In the genomic region with DNA sequence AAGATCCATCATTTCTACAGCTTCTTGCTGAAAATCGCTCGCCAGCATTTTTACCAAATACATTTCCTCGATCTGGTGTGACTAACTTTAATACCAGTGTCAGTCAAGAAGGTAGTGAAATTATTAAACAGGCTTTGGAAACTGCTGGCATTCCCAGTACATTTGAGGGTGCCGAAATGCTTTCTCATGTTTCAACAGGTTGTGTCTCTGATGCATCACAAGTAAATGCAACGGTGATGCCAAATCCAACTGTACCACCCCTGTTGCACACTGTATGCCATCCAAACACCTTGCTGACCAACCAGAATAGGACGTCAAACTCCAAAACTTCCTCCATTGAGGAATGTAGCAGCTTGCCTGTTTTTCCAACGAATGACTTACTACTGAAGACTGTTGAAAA, we compare ENCODE assay signal across 19 cellular contexts.
DNase-seq lines count a peak whose midpoint lies in the region; ATAC-seq and TF ChIP-seq lines count a peak whose summit lies in the region.
"Had no signal": no experiment of that assay in that cellular context is flagged by ENCODE, and none has a peak within 500 bp of the region (broad histone marks: within the 10 kb centered on the region; RNA-seq: fewer than 3 reads in every experiment).

No MANE protein-coding gene starts in this region.

- H3K4me1 Mint-ChIP-seq in activated T-cell treated with anti-CD3 and anti-CD28 coated beads, Interleukin-2, amount 50 U/mL, for 24 hours (ENCODE audit: low read depth), result peaks cover 14% of the 10 kb centered on the region
- H3K4me1 Mint-ChIP-seq in activated T-cell treated with anti-CD3 and anti-CD28 coated beads, Interleukin-2, amount 50 U/mL, for 72 hours (ENCODE audit: low read depth), result peaks cover 11% of the 10 kb centered on the region
- H3K4me1 Mint-ChIP-seq in GM23338, result peaks cover 12% of the 10 kb centered on the region

- H3K4me1 ChIP-seq in GM23338 (ENCODE audit: insufficient read depth) (peaks cover 16% of the 10 kb centered on the region), HEK293 (ENCODE audit: control insufficient read depth, insufficient read depth, low read length) (no peaks in the 10 kb centered on the region)
- H3K4me1 ChIP-seq: A549; BLaER1 treated with 17β-estradiol and CSF1 and Interleukin-3, amounts not matched to agents 10 nM and 100 nM; Caco-2 had no signal

- H3K27ac Mint-ChIP-seq in activated T-cell treated with anti-CD3 and anti-CD28 coated beads, Interleukin-2, amount 50 U/mL, for 24 hours, result peak overlapping the region; percentile 28
- H3K27ac Mint-ChIP-seq in activated T-cell treated with anti-CD3 and anti-CD28 coated beads, Interleukin-2, amount 50 U/mL, for 72 hours, result no peak overlapping the region
- no peak overlapping the region for H3K27ac Mint-ChIP-seq in GM23338
- H3K27ac Mint-ChIP-seq: B cell; CD4-positive, alpha-beta T cell; CD8-positive, alpha-beta T cell had no signal

- H3F3A ChIP-seq in GM23338 (replicated peaks; ENCODE audit: low read depth), result no peaks in the 10 kb centered on the region

- H3K4me3 Mint-ChIP-seq in activated T-cell treated with anti-CD3 and anti-CD28 coated beads, Interleukin-2, amount 50 U/mL, for 24 hours, result no peak overlapping the region
- no peak overlapping the region for H3K4me3 Mint-ChIP-seq in activated T-cell treated with anti-CD3 and anti-CD28 coated beads, Interleukin-2, amount 50 U/mL, for 72 hours
- no peak overlapping the region for H3K4me3 Mint-ChIP-seq in GM23338
- H3K4me3 Mint-ChIP-seq: B cell; CD4-positive, alpha-beta T cell; CD8-positive, alpha-beta T cell had no signal

- no peaks in the 10 kb centered on the region for H3K27me3 Mint-ChIP-seq in activated T-cell treated with anti-CD3 and anti-CD28 coated beads, Interleukin-2, amount 50 U/mL, for 24 hours
- H3K27me3 Mint-ChIP-seq in activated T-cell treated with anti-CD3 and anti-CD28 coated beads, Interleukin-2, amount 50 U/mL, for 72 hours (ENCODE audit: low read depth), result no peaks in the 10 kb centered on the region
- H3K27me3 Mint-ChIP-seq in GM23338 (ENCODE audit: insufficient read depth, low read depth, poor library complexity), result no peaks in the 10 kb centered on the region
- H3K27me3 Mint-ChIP-seq: B cell; CD4-positive, alpha-beta T cell had no signal

- POLR2A ChIA-PET in HEK293 (lab: Yijun Ruan, JAX), result no interaction called here

- peaks cover 7% of the 10 kb centered on the region for H3K9me3 Mint-ChIP-seq in activated T-cell treated with anti-CD3 and anti-CD28 coated beads, Interleukin-2, amount 50 U/mL, for 24 hours
- H3K9me3 Mint-ChIP-seq in activated T-cell treated with anti-CD3 and anti-CD28 coated beads, Interleukin-2, amount 50 U/mL, for 72 hours, result peaks cover 0 to 1% of the 10 kb centered on the region in 2 donors
- peaks cover 8% of the 10 kb centered on the region; the same call in 1 of the 3 replicates for H3K9me3 Mint-ChIP-seq in GM23338
- H3K9me3 Mint-ChIP-seq: CD8-positive, alpha-beta T cell had no signal

- no peaks in the 10 kb centered on the region for H3K79me2 ChIP-seq in GM23338 (replicated peaks; ENCODE audit: insufficient read depth)

- no peak overlapping the region for H2AFZ ChIP-seq in GM23338

- H3K27ac ChIP-seq in GM23338 (ENCODE audit: low read depth), result no peak overlapping the region; the same call in 1 of the 2 replicates
- H3K27ac ChIP-seq in HEK293 (ENCODE audit: extremely low read depth, low read depth, low read length), result no peak overlapping the region
- H3K27ac ChIP-seq: 22Rv1; A549; BLaER1 treated with 17β-estradiol and CSF1 and Interleukin-3, amounts not matched to agents 10 nM and 100 nM; C4-2B had no signal

- peaks cover 92% of the 10 kb centered on the region for H3K36me3 Mint-ChIP-seq in activated T-cell treated with anti-CD3 and anti-CD28 coated beads, Interleukin-2, amount 50 U/mL, for 24 hours (ENCODE audit: low read depth)
- H3K36me3 Mint-ChIP-seq in activated T-cell treated with anti-CD3 and anti-CD28 coated beads, Interleukin-2, amount 50 U/mL, for 72 hours (ENCODE audit: insufficient read depth in 2 of 2), result peaks cover 30 to 58% of the 10 kb centered on the region in 2 donors
- H3K36me3 Mint-ChIP-seq in GM23338 (ENCODE audit: low read depth), result peaks cover 78% of the 10 kb centered on the region

- TF ChIP-seq CTCF in GM23338 (conservative IDR thresholded peaks at IDR 0.05; ENCODE audit: low read depth in 2 of 2) (no peak), HEK293 (tag by site-specific recombination; IDR thresholded peaks at IDR 0.05) (no peak)

- H3K36me3 ChIP-seq in GM23338 (ENCODE audit: insufficient read depth) (peaks cover 26% of the 10 kb centered on the region), HEK293 (ENCODE audit: control insufficient read depth in 2 of 2, insufficient read depth in 1 of 2, low read length in 2 of 2) (peaks cover 7 to 49% of the 10 kb centered on the region in 2 experiments)

- ATAC-seq in activated T-cell treated with anti-CD3 and anti-CD28 coated beads, Interleukin-2, amount 50 U/mL, for 72 hours (replicated peaks in 1 of 2), result no peak
- no peak for ATAC-seq in GM23338
- no peak for ATAC-seq in GM21367 (IDR thresholded peaks at IDR 0.05; ENCODE audit: unreplicated experiment)
- ATAC-seq in GM21390 (IDR thresholded peaks at IDR 0.05; ENCODE audit: unreplicated experiment), result no peak
- ATAC-seq: A549; CD8-positive, alpha-beta T cell had no signal

- CTCF ChIA-PET in HEK293 (lab: Yijun Ruan, JAX), result no interaction called here

- no peaks in the 10 kb centered on the region; the same call in 1 of the 2 replicates for H3K9me3 ChIP-seq in HEK293 (ENCODE audit: control insufficient read depth, insufficient read depth, low read depth, low read length)
- H3K9me3 ChIP-seq: A549, Caco-2 had no signal

- H3K4me3 ChIP-seq in GM23338, result no peak overlapping the region
- no peak overlapping the region for H3K4me3 ChIP-seq in HEK293 (ENCODE audit: low read depth, low read length)
- H3K4me3 ChIP-seq: A549; BLaER1 treated with 17β-estradiol and CSF1 and Interleukin-3, amounts not matched to agents 10 nM and 100 nM had no signal

- DNase-seq in activated T-cell treated with anti-CD3 and anti-CD28 coated beads, Interleukin-2, amount 50 U/mL, for 24 hours, result no peak
- DNase-seq in activated T-cell treated with anti-CD3 and anti-CD28 coated beads, Interleukin-2, amount 50 U/mL, for 72 hours, result no peak
- DNase-seq in GM23338 (ENCODE audit: low spot score) (no peak), NCI-H2029 (lab: John Stamatoyannopoulos, UW) (no peak)
- DNase-seq: AML-193; Caco-2; Calu3; CD4-positive, alpha-beta T cell; CD8-positive, alpha-beta T cell; DMS79 treated with DMSO at 0.1 percent for 48 hours; GF-D8 had no signal

- H4K20me1 ChIP-seq in GM23338 (replicated peaks; ENCODE audit: insufficient read depth), result no peaks in the 10 kb centered on the region
- H4K20me1 ChIP-seq: BLaER1 treated with 17β-estradiol and CSF1 and Interleukin-3, amounts not matched to agents 10 nM and 100 nM had no signal

- H3K9me2 ChIP-seq in GM23338 (ENCODE audit: insufficient read depth), result no peaks in the 10 kb centered on the region

- no peaks in the 10 kb centered on the region for H3K27me3 ChIP-seq in GM23338 (ENCODE audit: insufficient read depth)
- H3K27me3 ChIP-seq: BLaER1 treated with 17β-estradiol and CSF1 and Interleukin-3, amounts not matched to agents 10 nM and 100 nM had no signal

- peak overlapping the region; percentile 2 for H3K4me2 ChIP-seq in GM23338
- H3K4me2 ChIP-seq: A549; BLaER1 treated with 17β-estradiol and CSF1 and Interleukin-3, amounts not matched to agents 10 nM and 100 nM had no signal

TF ChIP-seq in GM23338, 12 proteins besides CTCF, POLR2A, EP300 and RAD21:
- TF ChIP-seq POLR2AphosphoS5 (IDR thresholded peaks at IDR 0.05; ENCODE audit: low read depth), result no peak

TF ChIP-seq in HEK293, 187 proteins besides CTCF, POLR2A, EP300 and RAD21 (continues in another document):
- TF ChIP-seq SCRT2 (tag by site-specific recombination; IDR thresholded peaks at IDR 0.05) (peak; percentile 54; the same call in 1 of the 2 replicates), ZBTB17 (tag by site-specific recombination; IDR thresholded peaks at IDR 0.05) (no peak), ZNF660 (tag by site-specific recombination; IDR thresholded peaks at IDR 0.05) (no peak), ZBTB8A (tag by site-specific recombination; IDR thresholded peaks at IDR 0.05) (no peak), ZEB2 (tag by site-specific recombination; IDR thresholded peaks at IDR 0.05) (no peak), EGR2 (tag by site-specific recombination; IDR thresholded peaks at IDR 0.05; ENCODE audit: low read depth) (no peak), ZSCAN16 (tag by site-specific recombination; IDR thresholded peaks at IDR 0.05) (no peak)
- TF ChIP-seq, protein P1, sequence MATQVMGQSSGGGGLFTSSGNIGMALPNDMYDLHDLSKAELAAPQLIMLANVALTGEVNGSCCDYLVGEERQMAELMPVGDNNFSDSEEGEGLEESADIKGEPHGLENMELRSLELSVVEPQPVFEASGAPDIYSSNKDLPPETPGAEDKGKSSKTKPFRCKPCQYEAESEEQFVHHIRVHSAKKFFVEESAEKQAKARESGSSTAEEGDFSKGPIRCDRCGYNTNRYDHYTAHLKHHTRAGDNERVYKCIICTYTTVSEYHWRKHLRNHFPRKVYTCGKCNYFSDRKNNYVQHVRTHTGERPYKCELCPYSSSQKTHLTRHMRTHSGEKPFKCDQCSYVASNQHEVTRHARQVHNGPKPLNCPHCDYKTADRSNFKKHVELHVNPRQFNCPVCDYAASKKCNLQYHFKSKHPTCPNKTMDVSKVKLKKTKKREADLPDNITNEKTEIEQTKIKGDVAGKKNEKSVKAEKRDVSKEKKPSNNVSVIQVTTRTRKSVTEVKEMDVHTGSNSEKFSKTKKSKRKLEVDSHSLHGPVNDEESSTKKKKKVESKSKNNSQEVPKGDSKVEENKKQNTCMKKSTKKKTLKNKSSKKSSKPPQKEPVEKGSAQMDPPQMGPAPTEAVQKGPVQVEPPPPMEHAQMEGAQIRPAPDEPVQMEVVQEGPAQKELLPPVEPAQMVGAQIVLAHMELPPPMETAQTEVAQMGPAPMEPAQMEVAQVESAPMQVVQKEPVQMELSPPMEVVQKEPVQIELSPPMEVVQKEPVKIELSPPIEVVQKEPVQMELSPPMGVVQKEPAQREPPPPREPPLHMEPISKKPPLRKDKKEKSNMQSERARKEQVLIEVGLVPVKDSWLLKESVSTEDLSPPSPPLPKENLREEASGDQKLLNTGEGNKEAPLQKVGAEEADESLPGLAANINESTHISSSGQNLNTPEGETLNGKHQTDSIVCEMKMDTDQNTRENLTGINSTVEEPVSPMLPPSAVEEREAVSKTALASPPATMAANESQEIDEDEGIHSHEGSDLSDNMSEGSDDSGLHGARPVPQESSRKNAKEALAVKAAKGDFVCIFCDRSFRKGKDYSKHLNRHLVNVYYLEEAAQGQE (tag by site-specific recombination; IDR thresholded peaks at IDR 0.05), result no peak
